In the genomic region with DNA sequence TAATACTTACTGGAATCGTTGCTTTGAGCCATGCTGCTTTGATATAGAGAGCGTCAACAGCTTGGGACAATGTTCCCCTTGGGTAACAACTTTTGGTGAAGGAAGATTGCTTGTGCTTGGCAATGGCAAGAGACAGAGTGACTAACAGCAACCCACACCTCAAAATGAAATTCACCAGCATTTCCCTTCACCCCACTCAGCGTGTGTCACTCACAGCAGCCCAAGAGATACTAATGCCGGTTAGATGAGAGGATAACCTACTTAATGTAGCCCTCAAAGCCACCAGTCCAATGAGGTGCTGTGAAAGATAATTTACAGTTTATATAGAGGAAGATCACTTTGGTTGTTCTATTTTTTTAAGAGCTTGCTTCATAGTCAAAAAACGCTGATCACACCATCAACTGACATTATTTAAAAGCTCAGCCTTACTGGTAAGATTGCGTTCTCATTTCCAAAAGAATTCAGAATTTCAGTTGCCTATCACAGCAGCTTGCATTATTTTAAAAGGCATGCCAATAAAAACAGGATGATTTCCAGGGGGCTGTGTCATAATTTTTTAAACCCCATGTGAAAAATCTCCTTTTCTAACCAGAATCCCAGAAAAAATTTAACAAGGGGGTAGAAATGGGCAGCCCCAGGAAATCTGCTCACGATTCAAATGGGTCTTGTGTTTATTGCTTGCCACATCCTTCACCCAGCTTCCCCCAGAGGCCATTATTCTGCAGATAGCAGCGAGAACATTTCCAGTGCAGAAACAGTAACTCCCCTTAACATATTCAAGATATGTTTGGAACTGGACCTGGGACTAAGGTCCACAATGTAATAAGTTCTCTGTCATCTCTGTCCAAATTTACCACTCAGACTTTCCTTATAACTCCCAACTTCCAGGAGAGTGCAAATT, we compare ENCODE assay signal across 31 cellular contexts. TPM values are rescaled to one million over a fixed set of nuclear protein-coding genes. Genes with fewer than 3 reads are reported as not detected.
A peak's percentile ranks its signal among the peaks of the same experiment; 100 is the strongest.
DNase-seq lines count a peak whose midpoint lies in the region; ATAC-seq and TF ChIP-seq lines count a peak whose summit lies in the region.
"Had no signal": no experiment of that assay in that cellular context is flagged by ENCODE, and none has a peak within 500 bp of the region (broad histone marks: within the 10 kb centered on the region; RNA-seq: fewer than 3 reads in every experiment).

Gene IL26 (minus strand): TSS at position 235 of the 901 bp plus-strand sequence. CDS start 54 bp downstream, at position 181.

- peaks cover 4% of the 10 kb centered on the region for H3K36me3 Mint-ChIP-seq in central memory CD8-positive, alpha-beta T cell (ENCODE audit: insufficient read depth)

- no peak within 1 kb of the TSS for H3K4me3 ChIP-seq in Panc1 (ENCODE audit: low read depth in 2 of 2, low read length in 2 of 2)
- no peak within 1 kb of the TSS for H3K4me3 ChIP-seq in skeletal muscle satellite cell (ENCODE audit: low read length)
- H3K4me3 ChIP-seq: cardiac muscle cell, esophagus muscularis mucosa, heart right ventricle, MG63, SK-N-MC, thyroid gland, vagina had no signal

- POLR2A ChIA-PET in Panc1 (lab: Charles Lee) (interaction anchor here (0.6 kb wide), 1 partner anchor 321 kb away, joined by 3 read pairs; no protein-coding TSS in a partner anchor), RWPE1 (lab: Yijun Ruan, JAX; ENCODE audit: low non-redundant PET) (no interaction called here)

- H3K4me2 ChIP-seq in skeletal muscle satellite cell (ENCODE audit: low read length), result peak within 1 kb of the TSS; percentile 11

- H3K4me1 ChIP-seq in Panc1 (ENCODE audit: control insufficient read depth, insufficient read depth, low read length) (peaks cover 24% of the 10 kb centered on the region), skeletal muscle satellite cell (ENCODE audit: control insufficient read depth, insufficient read depth, low read length) (peaks cover 24% of the 10 kb centered on the region)
- H3K4me1 ChIP-seq: thyroid gland, vagina had no signal

- no peaks in the 10 kb centered on the region for H3K27me3 Mint-ChIP-seq in central memory CD8-positive, alpha-beta T cell

- H3K27ac Mint-ChIP-seq in central memory CD8-positive, alpha-beta T cell (ENCODE audit: low read depth), result peak within 1 kb of the TSS; percentile 29
- H3K27ac Mint-ChIP-seq: activated CD4-positive, alpha-beta T cell treated with anti-CD3 and anti-CD28 coated beads, Interleukin-2, amount 10 ng/mL, durations not matched to agents 7 days and 5 days; endodermal cell had no signal

- H3K4me1 Mint-ChIP-seq in central memory CD8-positive, alpha-beta T cell, result peaks cover 6% of the 10 kb centered on the region

- peak; percentile 36 for DNase-seq in stimulated activated CD4-positive, alpha-beta T cell treated with anti-CD3 and anti-CD28 coated beads, Interleukin-4, amount 100 ng/mL, for 24 hours
- DNase-seq in stimulated activated CD4-positive, alpha-beta T cell treated with anti-CD3 and anti-CD28 coated beads, Interleukin-1b, Interleukin-23, amount 100 ng/mL, for 48 hours, result no peak
- DNase-seq in Panc1 (ENCODE audit: low read depth, low spot score), result no peak
- DNase-seq in central memory CD8-positive, alpha-beta T cell (ENCODE audit: low spot score in 2 of 2), result no peak
- DNase-seq in mesenteric fat pad (ENCODE audit: low spot score), result no peak
- no peak for DNase-seq in RWPE1 (ENCODE audit: low spot score)
- DNase-seq: activated CD4-positive, alpha-beta T cell treated with anti-CD3 and anti-CD28 coated beads, Interleukin-2, amount 10 ng/mL, durations not matched to agents 7 days and 5 days; activated CD8-positive, alpha-beta memory T cell treated with anti-CD3 and anti-CD28 coated beads, Interleukin-2, amount 50 U/mL, for 4 hours; anterior cingulate cortex; endodermal cell; foreskin melanocyte; heart right ventricle; KBM-7; NCI-H1105 treated with DMSO at 0.1 percent for 48 hours; NCI-H446 treated with DMSO at 0.1 percent for 48 hours; posterior cingulate gyrus; right cardiac atrium; thyroid gland had no signal

- H3K4me3 Mint-ChIP-seq in central memory CD8-positive, alpha-beta T cell, result no peak within 1 kb of the TSS
- H3K4me3 Mint-ChIP-seq: activated CD4-positive, alpha-beta T cell treated with anti-CD3 and anti-CD28 coated beads, Interleukin-2, amount 10 ng/mL, durations not matched to agents 7 days and 5 days; endodermal cell; neural crest cell; stimulated activated naive CD8-positive, alpha-beta T cell treated with anti-CD3 and anti-CD28 coated beads, Interleukin-15, Interleukin-2, amounts not matched to agents 100 ng/mL and 50 ng/mL, for 24 hours had no signal

- H3K9me3 ChIP-seq in Panc1 (ENCODE audit: control insufficient read depth, insufficient read depth, low read depth, low read length) (no peaks in the 10 kb centered on the region), skeletal muscle satellite cell (replicated peaks; ENCODE audit: low read length) (no peaks in the 10 kb centered on the region)
- H3K9me3 ChIP-seq: esophagus muscularis mucosa, heart right ventricle, MG63, thyroid gland, vagina had no signal

- intact Hi-C loops in Panc1 (cut with micrococcal nuclease; ENCODE audit: unreplicated experiment), result no loop called here

- no TSS peak for BruUV-seq in Panc1 (replicated peaks; lab: Mats Ljungman, UMichigan)

- CTCF ChIA-PET in Panc1 (lab: Charles Lee) (interaction anchor here (0.6 kb wide), 2 partner anchors 88 to 406 kb away, joined by 3 read pairs; no protein-coding TSS in a partner anchor), RWPE1 (lab: Yijun Ruan, JAX) (interaction anchor here (0.5 to 0.7 kb wide), 2 partner anchors 101 to 1200 kb away, joined by 3 read pairs; no protein-coding TSS in a partner anchor)

- H3K27me3 ChIP-seq in Panc1 (ENCODE audit: control insufficient read depth, insufficient read depth, low read length), result no peaks in the 10 kb centered on the region
- H3K27me3 ChIP-seq in skeletal muscle satellite cell (ENCODE audit: control insufficient read depth, insufficient read depth, low read length), result no peaks in the 10 kb centered on the region
- H3K27me3 ChIP-seq: cardiac muscle cell, esophagus muscularis mucosa, heart right ventricle, MG63, thyroid gland, vagina had no signal

- no peak within 1 kb of the TSS for H3K9ac ChIP-seq in skeletal muscle satellite cell (ENCODE audit: low read depth, low read length)

- peak within 1 kb of the TSS; percentile 51; the same call in 1 of the 2 replicates for H3K27ac ChIP-seq in Panc1 (ENCODE audit: low read length)
- H3K27ac ChIP-seq in RWPE1, result no peak within 1 kb of the TSS
- H3K27ac ChIP-seq: C4-2B, cardiac muscle cell, esophagus muscularis mucosa, heart right ventricle, SK-N-MC, thyroid gland, vagina had no signal

- H3K36me3 ChIP-seq in Panc1 (ENCODE audit: control insufficient read depth, insufficient read depth, low read length) (no peaks in the 10 kb centered on the region), skeletal muscle satellite cell (ENCODE audit: insufficient read depth, low read length) (no peaks in the 10 kb centered on the region)
- H3K36me3 ChIP-seq: cardiac muscle cell, esophagus muscularis mucosa, heart right ventricle, MG63, thyroid gland, vagina had no signal

- ATAC-seq in Panc1, result no peak
- peak; percentile 46 for ATAC-seq in central memory CD8-positive, alpha-beta T cell (replicated peaks; ENCODE audit: extremely low read depth, poor library complexity, severe bottlenecking)
- no peak for ATAC-seq in HG02840 (IDR thresholded peaks at IDR 0.05; ENCODE audit: low FRiP score, unreplicated experiment)
- ATAC-seq: HCT116, heart right ventricle, right cardiac atrium had no signal

- no peaks in the 10 kb centered on the region for H3K9me3 Mint-ChIP-seq in central memory CD8-positive, alpha-beta T cell
- H3K9me3 Mint-ChIP-seq: activated CD4-positive, alpha-beta T cell treated with anti-CD3 and anti-CD28 coated beads, Interleukin-2, amount 10 ng/mL, durations not matched to agents 7 days and 5 days; neural crest cell; stimulated activated naive CD8-positive, alpha-beta T cell treated with anti-CD3 and anti-CD28 coated beads, Interleukin-15, Interleukin-2, amounts not matched to agents 100 ng/mL and 50 ng/mL, for 24 hours had no signal

- in situ Hi-C loops in Panc1 (cut with HindIII; ENCODE audit: low pct_unique_long_range_greater_than_20kb, low sequenced_read_pairs), result no loop called here

- no peak for TF ChIP-seq CTCF in Panc1 (IDR thresholded peaks at IDR 0.05)
- TF ChIP-seq CTCF in RWPE1 (conservative IDR thresholded peaks at IDR 0.05; ENCODE audit: low read depth), result no peak

RNA-seq across cellular contexts. Expression of gene IL26, which starts in this region (rescaled TPM):
- total RNA-seq in Panc1 (2021; ENCODE audit: unreplicated experiment), result not detected
- not detected for polyA plus RNA-seq in Panc1 (2012; ENCODE audit: insufficient read length)
- not detected in 2 replicates for total RNA-seq in skeletal muscle satellite cell (2012; rRNA removed)
- total RNA-seq in mesenteric fat pad, result not detected
- total RNA-seq: cardiac muscle cell, endodermal cell, esophagus muscularis mucosa, heart right ventricle, kidney epithelial cell, lower leg skin, neural crest cell, right cardiac atrium, thyroid gland, vagina had no signal
- polyA plus RNA-seq: cardiac muscle cell, heart right ventricle, right cardiac atrium had no signal
